ENCODE assay signal across 1 cellular context in genomic region chr9:4926239-4926638, GRCh38.
TF ChIP-seq lines count a peak whose summit lies in the region.

No MANE protein-coding gene starts in this region.

TF ChIP-seq in K562, 482 proteins besides CTCF, POLR2A, EP300 and RAD21 (continued from another document):
- TF ChIP-seq ZBTB34 (CRISPR knock-in tag; IDR thresholded peaks at IDR 0.05) (no peak), GATAD2B (IDR thresholded peaks at IDR 0.05; ENCODE audit: borderline replicate concordance) (no peak), NR2C1 (IDR thresholded peaks at IDR 0.05) (no peak), NR2C1 (tag; IDR thresholded peaks at IDR 0.05) (no peak), BACH1 (tag; IDR thresholded peaks at IDR 0.05) (no peak), ZNF79 (CRISPR knock-in tag; IDR thresholded peaks at IDR 0.05; ENCODE audit: low read depth) (no peak)
